17 cellular contexts compared by ENCODE assay signal in the genomic region with DNA sequence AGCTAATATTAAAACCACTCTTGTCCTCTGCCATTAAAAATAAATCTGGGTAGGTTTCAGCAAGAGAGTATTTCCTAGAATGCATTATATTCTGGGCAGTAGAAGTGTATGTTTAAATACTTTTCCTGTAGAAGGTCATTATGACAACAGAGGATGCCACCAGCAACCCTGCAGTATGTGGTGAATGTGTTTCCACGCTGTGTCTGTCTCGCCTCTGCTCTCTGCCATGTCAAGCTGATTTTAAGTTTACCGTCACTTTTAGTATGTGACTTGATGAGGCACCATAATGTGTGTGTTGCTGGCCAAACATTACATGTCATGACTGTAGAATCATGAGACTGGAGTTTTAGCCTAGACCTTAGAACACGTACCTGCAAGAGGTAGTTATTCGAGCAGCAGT.
DNase-seq lines count a peak whose midpoint lies in the region; ATAC-seq and TF ChIP-seq lines count a peak whose summit lies in the region.
"Had no signal": no experiment of that assay in that cellular context is flagged by ENCODE, and none has a peak within 500 bp of the region (broad histone marks: within the 10 kb centered on the region; RNA-seq: fewer than 3 reads in every experiment).

No MANE protein-coding gene starts in this region.

- peaks cover 4% of the 10 kb centered on the region for H3K36me3 Mint-ChIP-seq in nephron progenitor cell (ENCODE audit: low read depth)

- ATAC-seq in right cardiac atrium (peak; percentile 27 to 31), left cardiac atrium (no peak), HG02588 (IDR thresholded peaks at IDR 0.05; ENCODE audit: unreplicated experiment) (no peak), HG03095 (IDR thresholded peaks at IDR 0.05; ENCODE audit: unreplicated experiment) (no peak)
- ATAC-seq: K562 had no signal

- peaks cover 40% of the 10 kb centered on the region for H3K4me1 Mint-ChIP-seq in nephron progenitor cell

- H3K9me3 ChIP-seq in right cardiac atrium (ENCODE audit: control insufficient read depth, low read length) (no peaks in the 10 kb centered on the region), esophagus muscularis mucosa (no peaks in the 10 kb centered on the region), uterus (no peaks in the 10 kb centered on the region)

- TF ChIP-seq EP300 in esophagus muscularis mucosa (IDR thresholded peaks at IDR 0.05) = no peak

- no peak overlapping the region for H3K4me3 Mint-ChIP-seq in nephron progenitor cell

- TF ChIP-seq POLR2A in esophagus muscularis mucosa (IDR thresholded peaks at IDR 0.05; ENCODE audit: low read depth) = no peak
- no peak for TF ChIP-seq POLR2A in uterus (IDR thresholded peaks at IDR 0.05)

- DNase-seq in right cardiac atrium = no peak
- DNase-seq in left cardiac atrium = no peak
- DNase-seq in esophagus muscularis mucosa (ENCODE audit: extremely low spot score) = no peak
- DNase-seq in nephron progenitor cell = no peak
- DNase-seq in uterus = no peak
- DNase-seq in T-helper 9 cell = no peak
- DNase-seq: DMS 273 treated with DMSO at 0.1 percent for 48 hours, NCI-H1417, NCI-H2029, NCI-H2171 treated with DMSO at 0.1 percent for 48 hours, NCI-H446 treated with DMSO at 0.1 percent for 48 hours, RPMI8226 had no signal

- H3K27ac Mint-ChIP-seq in nephron progenitor cell = peak overlapping the region; percentile 62

- peaks cover 6% of the 10 kb centered on the region for H3K4me1 ChIP-seq in right cardiac atrium (ENCODE audit: control insufficient read depth, insufficient read depth, low read length)
- peaks cover 30 to 98% (median 91%) of the 10 kb centered on the region in 4 donors for H3K4me1 ChIP-seq in esophagus muscularis mucosa
- H3K4me1 ChIP-seq in uterus = no peaks in the 10 kb centered on the region

- no peak overlapping the region for H3K27ac ChIP-seq in right cardiac atrium (ENCODE audit: low read length)
- peak overlapping the region; percentile 70 to 80 (median 72) for H3K27ac ChIP-seq in esophagus muscularis mucosa (replicated peaks in 1 of 4)
- H3K27ac ChIP-seq in uterus = peak overlapping the region; percentile 25 to 28
- H3K27ac ChIP-seq: BLaER1 treated with 17β-estradiol and CSF1 and Interleukin-3, amounts not matched to agents 10 nM and 100 nM; HL-60 had no signal

- H3K4me3 ChIP-seq in right cardiac atrium (ENCODE audit: low read length) (no peak overlapping the region), esophagus muscularis mucosa (no peak overlapping the region), uterus (no peak overlapping the region)
- H3K4me3 ChIP-seq: BLaER1 treated with 17β-estradiol and CSF1 and Interleukin-3, amounts not matched to agents 10 nM and 100 nM; K562 had no signal

- H3K9me3 Mint-ChIP-seq in nephron progenitor cell = no peaks in the 10 kb centered on the region

- H3K27me3 ChIP-seq in right cardiac atrium (ENCODE audit: control insufficient read depth, insufficient read depth) (no peaks in the 10 kb centered on the region), esophagus muscularis mucosa (no peaks in the 10 kb centered on the region), uterus (no peaks in the 10 kb centered on the region)
- H3K27me3 ChIP-seq: BLaER1 treated with 17β-estradiol and CSF1 and Interleukin-3, amounts not matched to agents 10 nM and 100 nM had no signal

- peaks cover 0 to 10% (median 0%) of the 10 kb centered on the region in 4 donors for H3K36me3 ChIP-seq in esophagus muscularis mucosa
- no peaks in the 10 kb centered on the region for H3K36me3 ChIP-seq in uterus

- no peaks in the 10 kb centered on the region for H3K27me3 Mint-ChIP-seq in nephron progenitor cell (ENCODE audit: low read depth, poor library complexity)

- intact Hi-C loops in right cardiac atrium (cut with DNase I) = no loop called here
- intact Hi-C loops in left cardiac atrium (cut with DNase I) = no loop called here
- intact Hi-C loops in esophagus muscularis mucosa (cut with DNase I) = no loop called here
- intact Hi-C loops in uterus (cut with DNase I; ENCODE audit: low total_unique reads) = no loop called here

- TF ChIP-seq CTCF in esophagus muscularis mucosa (IDR thresholded peaks at IDR 0.05) (no peak), nephron progenitor cell (IDR thresholded peaks at IDR 0.05) (no peak), uterus (IDR thresholded peaks at IDR 0.05) (no peak)

- 67% methylated on average over 5 of the region's 5 CpGs for WGBS in right cardiac atrium
- 66% methylated on average over 5 of the region's 5 CpGs for WGBS in esophagus muscularis mucosa

Comparison
In these comparisons a context has a peak if more than half of its experiments do, and no peak if none do; other contexts are left out.
1. ATAC-seq: peak in right cardiac atrium (2 of 2); none in left cardiac atrium (0 of 2), HG02588 (single experiment) and HG03095 (single experiment).